Comparison of ENCODE assay signal across 1 cellular context in genomic region chr18:10518595-10519273, GRCh38.
TF ChIP-seq lines count a peak whose summit lies in the region.

No MANE protein-coding gene starts in this region.

TF ChIP-seq in IMR-90, 13 proteins besides CTCF, POLR2A, EP300 and RAD21 (continued from another document):
- TF ChIP-seq MXI1 (IDR thresholded peaks at IDR 0.05; ENCODE audit: borderline replicate concordance, low read depth, low read length) (no peak), CHD1 (IDR thresholded peaks at IDR 0.05; ENCODE audit: low read depth, low read length) (no peak)
